Comparison of ENCODE assay signal across 15 cellular contexts in genomic region chr10:131747251-131747650, GRCh38.
A peak's percentile ranks its signal among the peaks of the same experiment; 100 is the strongest.
DNase-seq lines count a peak whose midpoint lies in the region; ATAC-seq and TF ChIP-seq lines count a peak whose summit lies in the region.
"Had no signal": no experiment of that assay in that cellular context is flagged by ENCODE, and none has a peak within 500 bp of the region (broad histone marks: within the 10 kb centered on the region; RNA-seq: fewer than 3 reads in every experiment).

No MANE protein-coding gene starts in this region.

- peak; percentile 38 for DNase-seq in RWPE2 (ENCODE audit: low spot score)
- no peak for DNase-seq in neural progenitor cell (ENCODE audit: low spot score)
- DNase-seq in progenitor cell of endocrine pancreas (ENCODE audit: low spot score, unreplicated experiment), result no peak
- no peak for DNase-seq in NCI-H146 treated with DMSO at 0.1 percent for 48 hours (lab: John Stamatoyannopoulos, UW; ENCODE audit: unreplicated experiment)
- DNase-seq: ACHN; CD4-positive, alpha-beta memory T cell; DMS153; DND-41; HCEC 1CT; HFFc6 had no signal

- no peak for ATAC-seq in RWPE2 (ENCODE audit: low read depth)
- no peak for ATAC-seq in HG03442 (IDR thresholded peaks at IDR 0.05; ENCODE audit: unreplicated experiment)
- no peak for ATAC-seq in GM18505 (IDR thresholded peaks at IDR 0.05; ENCODE audit: unreplicated experiment)

- H3K4me2 ChIP-seq in BLaER1 (peak overlapping the region; percentile 95), neural progenitor cell (no peak overlapping the region)

- H3K27me3 ChIP-seq in BLaER1 (peaks cover 21% of the 10 kb centered on the region; the same call in 1 of the 2 replicates), RWPE2 (ENCODE audit: insufficient read depth, poor library complexity, severe bottlenecking) (no peaks in the 10 kb centered on the region), neural progenitor cell (no peaks in the 10 kb centered on the region)

- H3K4me1 ChIP-seq in BLaER1 (peaks cover 97% of the 10 kb centered on the region), RWPE2 (ENCODE audit: insufficient read depth, poor library complexity, severe bottlenecking) (no peaks in the 10 kb centered on the region), neural progenitor cell (peaks cover 50% of the 10 kb centered on the region)

- H3K4me3 Mint-ChIP-seq in neural progenitor cell (no peak overlapping the region), progenitor cell of endocrine pancreas (ENCODE audit: low read depth) (no peak overlapping the region)
- H3K4me3 Mint-ChIP-seq: CD4-positive, alpha-beta memory T cell; HFFc6 had no signal

- H3K27ac Mint-ChIP-seq in neural progenitor cell (peak overlapping the region; percentile 46), progenitor cell of endocrine pancreas (peak overlapping the region; percentile 67)
- H3K27ac Mint-ChIP-seq: CD4-positive, alpha-beta memory T cell; HFFc6 had no signal

- TF ChIP-seq CTCF in RWPE2 (IDR thresholded peaks at IDR 0.05; ENCODE audit: poor library complexity, severe bottlenecking) (no peak), neural progenitor cell (IDR thresholded peaks at IDR 0.05) (no peak), progenitor cell of endocrine pancreas (IDR thresholded peaks at IDR 0.05; ENCODE audit: unreplicated experiment) (no peak)

- no peak overlapping the region for H3K9ac ChIP-seq in BLaER1
- H3K9ac ChIP-seq in neural progenitor cell, result no peak overlapping the region

- no peak for TF ChIP-seq POLR2A in GM18505 (IDR thresholded peaks at IDR 0.05; ENCODE audit: borderline replicate concordance, extremely low read depth, insufficient read depth, insufficient read length)

- H3K4me1 Mint-ChIP-seq in neural progenitor cell (peaks cover 73% of the 10 kb centered on the region), progenitor cell of endocrine pancreas (ENCODE audit: low read depth) (peaks cover 19% of the 10 kb centered on the region)

- H3K27me3 Mint-ChIP-seq in neural progenitor cell (ENCODE audit: insufficient read depth, low read depth) (peaks cover 28% of the 10 kb centered on the region), progenitor cell of endocrine pancreas (peaks cover 36% of the 10 kb centered on the region)

- H3K36me3 Mint-ChIP-seq in neural progenitor cell (no peaks in the 10 kb centered on the region), progenitor cell of endocrine pancreas (ENCODE audit: insufficient read depth) (no peaks in the 10 kb centered on the region)
- H3K36me3 Mint-ChIP-seq: CD4-positive, alpha-beta memory T cell had no signal

- H3K36me3 ChIP-seq in BLaER1 (no peaks in the 10 kb centered on the region), RWPE2 (ENCODE audit: low read depth) (no peaks in the 10 kb centered on the region), neural progenitor cell (no peaks in the 10 kb centered on the region)

- H3K79me2 ChIP-seq in neural progenitor cell (ENCODE audit: low read depth), result no peaks in the 10 kb centered on the region

- no peak overlapping the region; the same call in 1 of the 2 replicates for H3K27ac ChIP-seq in BLaER1
- no peak overlapping the region for H3K27ac ChIP-seq in RWPE2 (ENCODE audit: poor library complexity, severe bottlenecking)
- H3K27ac ChIP-seq in neural progenitor cell, result no peak overlapping the region
- H3K27ac ChIP-seq: C4-2B, HL-60 had no signal

- H4K20me1 ChIP-seq in BLaER1 (no peaks in the 10 kb centered on the region), neural progenitor cell (ENCODE audit: low read depth) (no peaks in the 10 kb centered on the region)

- H3K9me3 ChIP-seq in BLaER1 (no peaks in the 10 kb centered on the region), RWPE2 (ENCODE audit: severe bottlenecking) (no peaks in the 10 kb centered on the region), neural progenitor cell (ENCODE audit: low read depth) (no peaks in the 10 kb centered on the region)

- H3K9me3 Mint-ChIP-seq in neural progenitor cell (peaks cover 5% of the 10 kb centered on the region), progenitor cell of endocrine pancreas (ENCODE audit: low read depth) (no peaks in the 10 kb centered on the region)

- H3K4me3 ChIP-seq in BLaER1, result no peak overlapping the region
- H3K4me3 ChIP-seq in RWPE2 (ENCODE audit: severe bottlenecking), result no peak overlapping the region
- no peak overlapping the region for H3K4me3 ChIP-seq in neural progenitor cell

- H2AFZ ChIP-seq in neural progenitor cell (replicated peaks), result no peak overlapping the region

- no peaks in the 10 kb centered on the region for H3F3A ChIP-seq in neural progenitor cell (ENCODE audit: low read depth)
